Comparison of ENCODE assay signal across 30 cellular contexts in genomic region chr16:66171578-66171977, GRCh38.
"Had no signal": no experiment of that assay in that cellular context is flagged by ENCODE, and none has a peak within 500 bp of the region (broad histone marks: within the 10 kb centered on the region; RNA-seq: fewer than 3 reads in every experiment).

No MANE protein-coding gene starts in this region.

- DNase-seq: activated CD4-positive, alpha-beta T cell treated with anti-CD3 and anti-CD28 coated beads for 1 hour; activated CD4-positive, alpha-beta T cell treated with anti-CD3 and anti-CD28 coated beads for 4 hours; activated CD4-positive, alpha-beta T cell treated with anti-CD3 and anti-CD28 coated beads, Interleukin-2, amount 10 ng/mL, durations not matched to agents 7 days and 5 days; activated CD4-positive, alpha-beta T cell treated with anti-CD3 and anti-CD28 coated beads, Interleukin-2, amount 50 U/mL, for 48 hours; activated CD8-positive, alpha-beta memory T cell treated with anti-CD3 and anti-CD28 coated beads, Interleukin-2, amount 50 U/mL, for 48 hours; activated CD8-positive, alpha-beta T cell treated with anti-CD3 and anti-CD28 coated beads for 36 hours; activated effector memory CD4-positive, alpha-beta T cell treated with Interleukin-2 at 50 U/mL for 16 hours; activated gamma-delta T cell treated with Interleukin-2 at 50 U/mL for 16 hours; activated naive CD4-positive, alpha-beta T cell treated with anti-CD3 and anti-CD28 coated beads, Interleukin-2, amount 50 U/mL, for 16 hours; activated naive CD4-positive, alpha-beta T cell treated with Interleukin-2 at 50 U/mL for 16 hours; activated T-cell treated with anti-CD3 and anti-CD28 coated beads, Interleukin-2, amount 50 U/mL, for 4 hours; amniotic stem cell; anterior cingulate cortex; brain microvascular endothelial cell; cortex of kidney; dermis blood vessel endothelial cell; effector CD8-positive, alpha-beta T cell; foreskin fibroblast; head of caudate nucleus; T-helper 2 cell had no signal

- H3K36me3 Mint-ChIP-seq: activated naive CD8-positive, alpha-beta T cell; WTC11 had no signal

- H3K4me1 Mint-ChIP-seq: activated CD4-positive, alpha-beta T cell treated with anti-CD3 and anti-CD28 coated beads, Interleukin-2, amount 10 ng/mL, durations not matched to agents 7 days and 5 days; activated T-helper 17 cell treated with anti-CD3 and anti-CD28 coated beads, Interleukin-2, amount 50 U/mL, for 72 hours; central memory CD8-positive, alpha-beta T cell had no signal

- H3K27ac Mint-ChIP-seq: activated CD4-positive, alpha-beta T cell treated with anti-CD3 and anti-CD28 coated beads, Interleukin-2, amount 10 ng/mL, durations not matched to agents 7 days and 5 days; activated CD8-positive, alpha-beta T cell treated with anti-CD3 and anti-CD28 coated beads for 36 hours; activated naive CD8-positive, alpha-beta T cell; activated T-helper 17 cell treated with anti-CD3 and anti-CD28 coated beads, Interleukin-2, amount 50 U/mL, for 72 hours; WTC11 had no signal

- H3K4me3 Mint-ChIP-seq: activated CD4-positive, alpha-beta T cell treated with anti-CD3 and anti-CD28 coated beads, Interleukin-2, amount 10 ng/mL, durations not matched to agents 7 days and 5 days; activated CD8-positive, alpha-beta T cell treated with anti-CD3 and anti-CD28 coated beads for 36 hours; activated naive CD8-positive, alpha-beta T cell; activated T-cell treated with anti-CD3 and anti-CD28 coated beads, Interleukin-2, amount 50 U/mL, for 4 hours; activated T-helper 17 cell treated with anti-CD3 and anti-CD28 coated beads, Interleukin-2, amount 50 U/mL, for 72 hours; central memory CD8-positive, alpha-beta T cell; WTC11 had no signal

- H3K27me3 ChIP-seq: brain microvascular endothelial cell had no signal

- H3K36me3 ChIP-seq: brain microvascular endothelial cell had no signal

- H3K9me3 Mint-ChIP-seq: activated CD4-positive, alpha-beta T cell treated with anti-CD3 and anti-CD28 coated beads, Interleukin-2, amount 10 ng/mL, durations not matched to agents 7 days and 5 days; activated CD8-positive, alpha-beta T cell treated with anti-CD3 and anti-CD28 coated beads for 36 hours; activated T-cell treated with anti-CD3 and anti-CD28 coated beads, Interleukin-2, amount 50 U/mL, for 4 hours; activated T-helper 17 cell treated with anti-CD3 and anti-CD28 coated beads, Interleukin-2, amount 50 U/mL, for 72 hours; central memory CD8-positive, alpha-beta T cell; WTC11 had no signal

- FAIRE-seq: astrocyte, bronchial epithelial cell, frontal cortex, TTC549 had no signal

- H3K27me3 Mint-ChIP-seq: activated CD4-positive, alpha-beta T cell treated with anti-CD3 and anti-CD28 coated beads, Interleukin-2, amount 10 ng/mL, durations not matched to agents 7 days and 5 days; activated CD8-positive, alpha-beta T cell treated with anti-CD3 and anti-CD28 coated beads for 36 hours; activated T-helper 17 cell treated with anti-CD3 and anti-CD28 coated beads, Interleukin-2, amount 50 U/mL, for 72 hours had no signal

- H3K27ac ChIP-seq: brain microvascular endothelial cell, VCaP had no signal

- ATAC-seq: activated CD8-positive, alpha-beta T cell treated with anti-CD3 and anti-CD28 coated beads for 36 hours; activated T-cell treated with anti-CD3 and anti-CD28 coated beads, Interleukin-2, amount 50 U/mL, for 4 hours; activated T-helper 17 cell treated with anti-CD3 and anti-CD28 coated beads, Interleukin-2, amount 50 U/mL, for 72 hours; esophagus mucosa; WTC11 had no signal
